In genomic region chr21:34456180-34456579, GRCh38 we compare ENCODE assay signal across 15 cellular contexts. TPM values are rescaled to one million over a fixed set of nuclear protein-coding genes. Genes with fewer than 3 reads are reported as not detected.
"Had no signal": no experiment of that assay in that cellular context is flagged by ENCODE, and none has a peak within 500 bp of the region (broad histone marks: within the 10 kb centered on the region; RNA-seq: fewer than 3 reads in every experiment).

No MANE protein-coding gene starts in this region.

RNA-seq across cellular contexts. Expression of gene SMIM34, which starts 32.4 kb away (rescaled TPM):
- total RNA-seq: activated B cell treated with CpG ODN at 0.5 μM for 24 hours; activated CD4-positive, alpha-beta memory T cell treated with anti-CD3 and anti-CD28 coated beads for 36 hours; activated CD4-positive, alpha-beta memory T cell treated with anti-CD3 and anti-CD28 coated beads, Interleukin-2, amount 10 ng/mL, durations not matched to agents 7 days and 5 days; activated CD4-positive, alpha-beta T cell treated with anti-CD3 and anti-CD28 coated beads for 36 hours; activated CD4-positive, alpha-beta T cell treated with anti-CD3 and anti-CD28 coated beads, Interleukin-2, amount 10 ng/mL, durations not matched to agents 24 days and 14 days; activated CD4-positive, alpha-beta T cell treated with anti-CD3 and anti-CD28 coated beads, Interleukin-2, amount 10 ng/mL, durations not matched to agents 7 days and 5 days; activated CD8-positive, alpha-beta memory T cell treated with anti-CD3 and anti-CD28 coated beads for 36 hours; activated CD8-positive, alpha-beta memory T cell treated with anti-CD3 and anti-CD28 coated beads, Interleukin-2, amount 10 ng/mL, durations not matched to agents 7 days and 5 days; activated CD8-positive, alpha-beta T cell treated with anti-CD3 and anti-CD28 coated beads for 36 hours; activated CD8-positive, alpha-beta T cell treated with anti-CD3 and anti-CD28 coated beads, Interleukin-2, amount 10 ng/mL, durations not matched to agents 7 days and 5 days; T-cell; T-helper 1 cell treated with Interleukin-12 subunit alpha and Interleukin-12 subunit beta and Interleukin-4 antibody, amounts not matched to agents 30 ng/mL and 1 ng/mL, for 36 hours; T-helper 17 cell; T-helper 2 cell treated with Interferon-gamma antibody and Interleukin-4, amounts not matched to agents 100 ng/mL and 5 ng/mL, for 36 hours; WTC11 had no signal

RNA-seq across cellular contexts. Expression of gene KCNE1, which starts 55.8 kb away (rescaled TPM):
- total RNA-seq: activated B cell treated with CpG ODN at 0.5 μM for 24 hours; activated CD4-positive, alpha-beta T cell treated with anti-CD3 and anti-CD28 coated beads, Interleukin-2, amount 10 ng/mL, durations not matched to agents 24 days and 14 days; activated CD8-positive, alpha-beta T cell treated with anti-CD3 and anti-CD28 coated beads for 36 hours had no signal
